Comparison of ENCODE assay signal across 13 cellular contexts in the genomic region with DNA sequence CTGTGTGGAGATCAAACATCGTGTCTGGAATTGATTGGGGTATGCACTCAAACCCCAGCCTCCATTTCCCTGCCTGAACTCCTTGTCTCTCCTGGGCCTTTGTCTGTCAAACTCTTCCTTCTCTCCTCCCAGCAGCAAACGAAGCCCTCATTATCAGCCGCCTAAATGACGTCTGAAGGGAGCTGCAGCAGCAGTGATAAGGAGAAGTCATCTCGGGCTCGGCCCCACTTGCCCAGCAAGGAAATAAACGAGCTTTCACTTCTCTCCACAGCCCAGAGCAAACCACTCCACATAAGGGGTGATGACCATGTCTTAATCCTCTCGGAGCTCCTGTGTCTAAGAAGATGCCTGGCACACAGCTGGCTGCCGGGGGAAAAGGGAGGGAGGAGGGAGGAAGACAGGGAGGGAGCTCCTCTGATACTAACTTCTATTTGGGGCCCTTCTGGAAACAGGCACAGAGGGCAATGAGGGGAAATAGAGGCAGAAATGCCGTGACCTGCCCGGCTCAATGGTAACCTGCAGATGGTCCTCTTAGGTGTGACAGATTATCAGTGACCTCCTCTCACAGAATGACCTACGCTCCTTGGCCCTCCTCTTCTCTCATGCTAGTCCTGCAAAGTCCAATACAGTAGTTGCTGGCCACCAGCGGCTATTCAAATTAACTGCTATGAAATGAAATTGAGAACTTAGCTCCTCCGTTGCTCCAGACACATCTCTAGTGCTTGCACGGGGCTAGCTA.
"Had no signal": no experiment of that assay in that cellular context is flagged by ENCODE, and none has a peak within 500 bp of the region (broad histone marks: within the 10 kb centered on the region; RNA-seq: fewer than 3 reads in every experiment).

No MANE protein-coding gene starts in this region.

- H3K4me3 ChIP-seq: sigmoid colon, thoracic aorta had no signal

- ATAC-seq: activated naive CD4-positive, alpha-beta T cell treated with anti-CD3 and anti-CD28 coated beads, Interleukin-2, amount 50 U/mL, for 72 hours; stimulated activated naive CD8-positive, alpha-beta T cell treated with anti-CD3 and anti-CD28 coated beads, Interleukin-15, amount 100 ng/mL, for 72 hours had no signal

- DNase-seq: activated CD4-positive, alpha-beta T cell treated with anti-CD3 and anti-CD28 coated beads, Interleukin-2, amount 10 ng/mL, durations not matched to agents 7 days and 5 days; activated CD4-positive, CD25-positive, alpha-beta regulatory T cell; activated effector memory CD4-positive, alpha-beta T cell treated with Interleukin-2 at 50 U/mL for 16 hours; brain microvascular endothelial cell; dermis blood vessel endothelial cell; sigmoid colon; stimulated activated CD4-positive, alpha-beta T cell treated with anti-CD3 and anti-CD28 coated beads, Interleukin-4, amount 100 ng/mL, for 1 hour; stimulated activated CD8-positive, alpha-beta memory T cell treated with anti-CD3 and anti-CD28 coated beads, Interleukin-4, amount 100 ng/mL, for 48 hours; stimulated activated naive CD8-positive, alpha-beta T cell treated with anti-CD3 and anti-CD28 coated beads, Interleukin-15, amount 100 ng/mL, for 72 hours had no signal

- H3K36me3 ChIP-seq: brain microvascular endothelial cell, sigmoid colon, thoracic aorta had no signal

- H3K9me3 Mint-ChIP-seq: activated CD4-positive, alpha-beta T cell treated with anti-CD3 and anti-CD28 coated beads, Interleukin-2, amount 10 ng/mL, durations not matched to agents 7 days and 5 days; activated naive CD4-positive, alpha-beta T cell treated with anti-CD3 and anti-CD28 coated beads, Interleukin-2, amount 50 U/mL, for 72 hours; nephron; stimulated activated naive CD8-positive, alpha-beta T cell treated with anti-CD3 and anti-CD28 coated beads, Interleukin-15, amount 100 ng/mL, for 72 hours had no signal

- H3K27ac ChIP-seq: brain microvascular endothelial cell, thoracic aorta had no signal

- H3K27me3 ChIP-seq: brain microvascular endothelial cell, sigmoid colon had no signal

- H3K9me3 ChIP-seq: sigmoid colon, thoracic aorta had no signal

- H3K4me3 Mint-ChIP-seq: activated CD4-positive, alpha-beta T cell treated with anti-CD3 and anti-CD28 coated beads, Interleukin-2, amount 10 ng/mL, durations not matched to agents 7 days and 5 days; memory B cell; nephron; stimulated activated naive CD8-positive, alpha-beta T cell treated with anti-CD3 and anti-CD28 coated beads, Interleukin-15, amount 100 ng/mL, for 72 hours had no signal

- H3K27ac Mint-ChIP-seq: activated CD4-positive, alpha-beta T cell treated with anti-CD3 and anti-CD28 coated beads, Interleukin-2, amount 10 ng/mL, durations not matched to agents 7 days and 5 days; activated naive CD4-positive, alpha-beta T cell treated with anti-CD3 and anti-CD28 coated beads, Interleukin-2, amount 50 U/mL, for 72 hours; memory B cell; nephron had no signal

- H3K4me1 Mint-ChIP-seq: activated CD4-positive, alpha-beta T cell treated with anti-CD3 and anti-CD28 coated beads, Interleukin-2, amount 10 ng/mL, durations not matched to agents 7 days and 5 days; memory B cell; stimulated activated naive CD8-positive, alpha-beta T cell treated with anti-CD3 and anti-CD28 coated beads, Interleukin-15, amount 100 ng/mL, for 72 hours had no signal

- H3K36me3 Mint-ChIP-seq: activated naive CD4-positive, alpha-beta T cell treated with anti-CD3 and anti-CD28 coated beads, Interleukin-2, amount 50 U/mL, for 72 hours; memory B cell had no signal
